8 cellular contexts compared by ENCODE assay signal in the genomic region with DNA sequence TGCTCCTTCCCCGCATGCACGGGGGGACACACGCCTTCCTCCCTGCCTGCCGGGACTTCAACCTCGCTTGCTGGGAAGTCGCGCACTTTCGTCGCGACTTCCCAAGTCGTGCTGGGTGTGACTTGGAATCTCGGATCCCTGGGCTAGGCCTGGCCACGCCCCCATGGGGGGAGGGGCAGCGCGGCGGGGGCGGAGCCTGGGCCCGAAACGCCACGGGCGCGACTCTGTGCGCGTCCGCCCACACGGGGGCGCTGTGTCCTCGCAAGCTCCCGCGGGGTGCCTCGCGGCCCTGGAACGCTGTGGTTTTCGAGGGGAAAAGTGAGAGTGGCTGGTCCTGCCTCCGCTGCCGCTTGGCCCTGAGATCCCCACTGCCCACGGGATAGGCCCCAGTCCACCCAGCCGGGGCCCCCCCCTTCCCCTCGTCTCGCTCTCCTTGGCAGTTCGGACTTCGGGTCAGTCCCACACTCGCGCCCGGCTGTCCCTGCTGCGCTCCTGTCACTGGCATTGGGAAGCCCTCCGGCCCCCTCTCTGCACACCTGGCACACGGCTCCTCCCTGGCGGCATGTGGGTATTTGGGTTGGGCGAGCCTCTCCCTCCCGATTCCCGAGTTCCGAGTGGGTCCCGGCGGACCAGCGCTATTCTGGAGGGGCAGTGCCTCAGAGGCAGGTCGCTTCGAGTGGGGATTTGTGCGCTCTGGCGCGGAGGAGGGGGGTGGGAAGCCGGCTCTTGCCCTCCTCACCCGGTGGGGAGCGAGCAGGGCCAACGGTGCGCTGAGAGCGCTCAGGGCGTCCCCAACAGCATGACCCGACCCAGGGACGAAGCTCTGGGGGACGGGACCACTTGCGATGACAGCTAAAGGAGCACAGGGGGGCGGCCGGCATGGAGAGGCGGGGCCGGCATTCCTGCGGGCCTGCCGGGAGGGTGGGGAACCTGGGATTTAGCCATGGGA.
DNase-seq lines count a peak whose midpoint lies in the region; ATAC-seq lines count a peak whose summit lies in the region.

No MANE protein-coding gene starts in this region.

- ATAC-seq in HG02571 (IDR thresholded peaks at IDR 0.05; ENCODE audit: unreplicated experiment) (peak; percentile 50), GM21367 (IDR thresholded peaks at IDR 0.05; ENCODE audit: unreplicated experiment) (no peak)

- DNase-seq in EH (ENCODE audit: low read depth): peak; percentile 85
- DNase-seq in NCI-H345 treated with DMSO at 0.1 percent for 48 hours (lab: John Stamatoyannopoulos, UW; ENCODE audit: unreplicated experiment): peak; percentile 25
- peak; percentile 77 for DNase-seq in activated T-cell treated with anti-CD3 and anti-CD28 coated beads for 24 hours (ENCODE audit: low read depth)
- peak; percentile 56 for DNase-seq in epidermal melanocyte (ENCODE audit: insufficient read length, low spot score)
- DNase-seq in middle frontal gyrus (ENCODE audit: extremely low spot score, low spot score): peak; percentile 88
- peak; percentile 62 to 64 for DNase-seq in stimulated activated CD8-positive, alpha-beta memory T cell treated with anti-CD3 and anti-CD28 coated beads, Interleukin-15, amount 100 ng/mL, for 4 hours (ENCODE audit: low read depth in 2 of 2)

Comparison
In these comparisons a context has a peak if more than half of its experiments do, and no peak if none do; other contexts are left out.
1. DNase-seq: peak in every context shown above with its lines; median percentile 88 in middle frontal gyrus; 85 in EH; 77 in activated T-cell treated with anti-CD3 and anti-CD28 coated beads for 24 hours; 63 in stimulated activated CD8-positive, alpha-beta memory T cell treated with anti-CD3 and anti-CD28 coated beads, Interleukin-15, amount 100 ng/mL, for 4 hours; 56 in epidermal melanocyte; 25 in NCI-H345 treated with DMSO at 0.1 percent for 48 hours.